Comparison of ENCODE assay signal across 13 cellular contexts in genomic region chr1:10521537-10522157, GRCh38.
"Had no signal": no experiment of that assay in that cellular context is flagged by ENCODE, and none has a peak within 500 bp of the region (broad histone marks: within the 10 kb centered on the region; RNA-seq: fewer than 3 reads in every experiment).

No MANE protein-coding gene starts in this region.

- H3K27me3 Mint-ChIP-seq: naive B cell had no signal

- H3K4me3 Mint-ChIP-seq: activated T-cell treated with anti-CD3 and anti-CD28 coated beads, Interleukin-2, amount 50 U/mL, for 4 hours; naive B cell; T-helper 2 cell treated with Interferon-gamma antibody and Interleukin-4, amounts not matched to agents 5 μg/mL and 100 μg/mL, for 36 hours had no signal

- H3K4me3 ChIP-seq: dorsolateral prefrontal cortex, gastroesophageal sphincter, transverse colon had no signal

- DNase-seq: activated CD4-positive, alpha-beta T cell treated with anti-CD3 and anti-CD28 coated beads, Interleukin-2, amount 50 U/mL, for 1 hour; activated CD4-positive, CD25-positive, alpha-beta regulatory T cell; activated gamma-delta T cell treated with Interleukin-2 at 50 U/mL for 16 hours; activated T-cell treated with anti-CD3 and anti-CD28 coated beads, Interleukin-2, amount 50 U/mL, for 4 hours; dorsolateral prefrontal cortex; naive B cell; stimulated activated CD4-positive, alpha-beta T cell treated with anti-CD3 and anti-CD28 coated beads, Interleukin-1b, Interleukin-23, amount 100 ng/mL, for 48 hours; SW 1271; transverse colon had no signal

- ATAC-seq: left lobe of liver had no signal

- H3K9me3 ChIP-seq: gastroesophageal sphincter, transverse colon had no signal

- H3K27me3 ChIP-seq: dorsolateral prefrontal cortex, gastroesophageal sphincter, transverse colon had no signal

- H3K9me3 Mint-ChIP-seq: activated T-cell treated with anti-CD3 and anti-CD28 coated beads, Interleukin-2, amount 50 U/mL, for 4 hours; naive B cell; T-helper 2 cell treated with Interferon-gamma antibody and Interleukin-4, amounts not matched to agents 5 μg/mL and 100 μg/mL, for 36 hours had no signal

- H3K36me3 ChIP-seq: gastroesophageal sphincter, transverse colon had no signal

- H3K27ac ChIP-seq: dorsolateral prefrontal cortex, parathyroid adenoma, transverse colon had no signal
